ENCODE assay signal across 8 cellular contexts in the genomic region with DNA sequence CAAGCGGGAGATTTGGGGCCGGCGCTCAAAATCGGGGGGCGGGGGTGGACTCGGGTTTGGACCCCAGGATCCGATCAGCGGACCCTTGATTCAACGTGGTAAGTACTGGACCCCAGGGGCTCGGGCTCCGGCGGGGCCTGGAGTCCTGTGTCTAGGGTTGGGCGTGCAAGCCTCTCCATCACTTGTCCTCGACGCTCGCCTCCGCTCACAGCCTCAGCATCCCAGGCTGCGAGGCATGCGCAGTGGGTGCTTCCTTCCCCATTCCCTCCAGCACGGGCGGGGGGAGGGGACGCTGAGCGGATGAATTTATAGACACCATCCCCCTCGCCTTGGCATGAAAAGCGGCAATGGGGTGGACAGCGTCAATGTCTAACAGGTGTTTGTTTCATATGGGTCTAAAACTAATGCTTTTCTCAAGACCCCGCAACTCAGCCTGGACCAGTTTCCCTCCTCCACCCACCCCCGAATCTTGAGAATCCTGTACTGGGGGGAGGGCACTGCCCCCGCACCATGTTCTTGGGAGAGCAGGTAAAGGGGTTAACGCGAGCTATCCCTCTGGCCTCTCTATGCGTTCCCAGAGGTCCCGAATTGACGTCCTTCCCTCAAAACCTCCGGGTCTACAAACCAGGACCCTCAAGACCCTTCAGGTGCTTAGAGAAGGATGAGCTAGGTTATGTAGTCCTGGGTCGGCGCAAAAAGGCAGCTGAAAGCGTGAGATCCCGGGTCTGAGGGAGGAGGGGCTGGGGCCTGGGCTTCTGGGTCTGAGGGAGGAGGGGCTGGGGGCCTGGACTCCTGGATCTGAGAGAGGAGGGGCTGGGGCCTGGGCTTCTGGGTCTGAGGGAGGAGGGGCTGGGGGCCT. TPM values are rescaled to one million over a fixed set of nuclear protein-coding genes. Genes with fewer than 3 reads are reported as not detected.
A peak's percentile ranks its signal among the peaks of the same experiment; 100 is the strongest.
DNase-seq lines count a peak whose midpoint lies in the region; ATAC-seq and TF ChIP-seq lines count a peak whose summit lies in the region.

No MANE protein-coding gene starts in this region.

- TF ChIP-seq POLR2A in uterus (IDR thresholded peaks at IDR 0.05) = no peak

- no peaks in the 10 kb centered on the region for H3K9me3 Mint-ChIP-seq in activated T-helper 1 cell treated with anti-CD3 and anti-CD28 coated beads, Interleukin-12 subunit alpha, Interleukin-12 subunit beta, Interleukin-2, Interleukin-4 antibody, amounts not matched to agents 30 ng/mL and 10 ng/mL and 1 ng/mL, durations not matched to agents 14 hours and 24 hours and 36 hours
- H3K9me3 Mint-ChIP-seq in nephron = no peaks in the 10 kb centered on the region

- H3K4me1 ChIP-seq in uterus = peaks cover 0 to 7% of the 10 kb centered on the region in 2 donors

- peaks cover 18% of the 10 kb centered on the region for H3K36me3 Mint-ChIP-seq in activated T-helper 1 cell treated with anti-CD3 and anti-CD28 coated beads, Interleukin-12 subunit alpha, Interleukin-12 subunit beta, Interleukin-2, Interleukin-4 antibody, amounts not matched to agents 30 ng/mL and 10 ng/mL and 1 ng/mL, durations not matched to agents 14 hours and 24 hours and 36 hours (ENCODE audit: low read depth)
- H3K36me3 Mint-ChIP-seq in nephron (ENCODE audit: low read depth) = peaks cover 12% of the 10 kb centered on the region

- H3K4me1 Mint-ChIP-seq in activated T-helper 1 cell treated with anti-CD3 and anti-CD28 coated beads, Interleukin-12 subunit alpha, Interleukin-12 subunit beta, Interleukin-2, Interleukin-4 antibody, amounts not matched to agents 30 ng/mL and 10 ng/mL and 1 ng/mL, durations not matched to agents 14 hours and 24 hours and 36 hours (ENCODE audit: low read depth) = peaks cover 19% of the 10 kb centered on the region
- H3K4me1 Mint-ChIP-seq in nephron = peaks cover 37% of the 10 kb centered on the region

- no peaks in the 10 kb centered on the region for H3K9me3 ChIP-seq in uterus

- no peak for ATAC-seq in GM21737 (IDR thresholded peaks at IDR 0.05; ENCODE audit: unreplicated experiment)

- no peaks in the 10 kb centered on the region for H3K27me3 ChIP-seq in uterus

- H3K27ac ChIP-seq in uterus = peak overlapping the region; percentile 71 to 77

- TF ChIP-seq CTCF in fibroblast of the aortic adventitia (IDR thresholded peaks at IDR 0.05; ENCODE audit: insufficient read depth, low read length) (no peak), nephron (IDR thresholded peaks at IDR 0.05; ENCODE audit: unreplicated experiment in 3 of 3) (no peak), uterus (IDR thresholded peaks at IDR 0.05) (no peak)

- H3K4me3 Mint-ChIP-seq in activated T-helper 1 cell treated with anti-CD3 and anti-CD28 coated beads, Interleukin-12 subunit alpha, Interleukin-12 subunit beta, Interleukin-2, Interleukin-4 antibody, amounts not matched to agents 30 ng/mL and 10 ng/mL and 1 ng/mL, durations not matched to agents 14 hours and 24 hours and 36 hours = peak overlapping the region; percentile 77
- peak overlapping the region; percentile 83 to 87 (median 85) for H3K4me3 Mint-ChIP-seq in nephron

- DNase-seq in COLO668 (lab: John Stamatoyannopoulos, UW; ENCODE audit: unreplicated experiment) (peak; percentile 75), NCI-H1105 (lab: John Stamatoyannopoulos, UW) (peak; percentile 91), fibroblast of the aortic adventitia (ENCODE audit: low read depth) (peak; percentile 72), uterus (peak; percentile 64 to 73)
- DNase-seq in activated T-helper 1 cell treated with anti-CD3 and anti-CD28 coated beads, Interleukin-12 subunit alpha, Interleukin-12 subunit beta, Interleukin-2, Interleukin-4 antibody, amounts not matched to agents 30 ng/mL and 10 ng/mL and 1 ng/mL, durations not matched to agents 14 hours and 24 hours and 36 hours (ENCODE audit: low spot score) = no peak
- no peak for DNase-seq in central memory CD4-positive, alpha-beta T cell

- H3K27ac Mint-ChIP-seq in activated T-helper 1 cell treated with anti-CD3 and anti-CD28 coated beads, Interleukin-12 subunit alpha, Interleukin-12 subunit beta, Interleukin-2, Interleukin-4 antibody, amounts not matched to agents 30 ng/mL and 10 ng/mL and 1 ng/mL, durations not matched to agents 14 hours and 24 hours and 36 hours = no peak overlapping the region
- peak overlapping the region; percentile 82 to 91 (median 89) for H3K27ac Mint-ChIP-seq in nephron

- intact Hi-C loops in activated T-helper 1 cell treated with anti-CD3 and anti-CD28 coated beads, Interleukin-12 subunit alpha, Interleukin-12 subunit beta, Interleukin-2, Interleukin-4 antibody, amounts not matched to agents 30 ng/mL and 10 ng/mL and 1 ng/mL, durations not matched to agents 14 hours and 24 hours and 36 hours (cut with micrococcal nuclease) = no loop called here
- intact Hi-C loops in uterus (cut with DNase I; ENCODE audit: low total_unique reads) = no loop called here

- peak overlapping the region; percentile 74 for H3K4me3 ChIP-seq in fibroblast of the aortic adventitia (ENCODE audit: low read depth, low read length)
- peak overlapping the region; percentile 39 to 44 for H3K4me3 ChIP-seq in uterus

- no peaks in the 10 kb centered on the region for H3K36me3 ChIP-seq in uterus

- H3K27me3 Mint-ChIP-seq in activated T-helper 1 cell treated with anti-CD3 and anti-CD28 coated beads, Interleukin-12 subunit alpha, Interleukin-12 subunit beta, Interleukin-2, Interleukin-4 antibody, amounts not matched to agents 30 ng/mL and 10 ng/mL and 1 ng/mL, durations not matched to agents 14 hours and 24 hours and 36 hours (ENCODE audit: insufficient read depth) = peaks cover 14% of the 10 kb centered on the region
- no peaks in the 10 kb centered on the region for H3K27me3 Mint-ChIP-seq in nephron (ENCODE audit: low read depth)

RNA-seq across cellular contexts. Expression of a gene that starts 0.6 kb away (rescaled TPM):
- 3.1 and 3.9 TPM in 2 replicates for total RNA-seq in activated T-helper 1 cell treated with anti-CD3 and anti-CD28 coated beads, Interleukin-12 subunit alpha, Interleukin-12 subunit beta, Interleukin-2, Interleukin-4 antibody, amounts not matched to agents 30 ng/mL and 10 ng/mL and 1 ng/mL, durations not matched to agents 14 hours and 24 hours and 36 hours
- total RNA-seq in fibroblast of the aortic adventitia (ENCODE audit: low replicate concordance) (23.4 and 39.4 TPM in 2 replicates), uterus (10 to 100 TPM in 2 of 4 donors, 1 to 10 TPM in 2; 1.5 to 26.6 (median 12.2) TPM)

RNA-seq across cellular contexts. Expression of a gene that starts 2.1 kb away (rescaled TPM):
- 6.0 and 6.9 TPM in 2 replicates for total RNA-seq in activated T-helper 1 cell treated with anti-CD3 and anti-CD28 coated beads, Interleukin-12 subunit alpha, Interleukin-12 subunit beta, Interleukin-2, Interleukin-4 antibody, amounts not matched to agents 30 ng/mL and 10 ng/mL and 1 ng/mL, durations not matched to agents 14 hours and 24 hours and 36 hours
- 0.33 and 0.63 TPM in 2 replicates for total RNA-seq in fibroblast of the aortic adventitia (ENCODE audit: low replicate concordance)
- total RNA-seq in uterus = 1 to 10 TPM in 3 of 4 donors, not detected in 1; 1.3 to 6.0 (median 1.5) TPM

RNA-seq across cellular contexts. Expression of a gene that starts 14.4 kb away (rescaled TPM):
- total RNA-seq in activated T-helper 1 cell treated with anti-CD3 and anti-CD28 coated beads, Interleukin-12 subunit alpha, Interleukin-12 subunit beta, Interleukin-2, Interleukin-4 antibody, amounts not matched to agents 30 ng/mL and 10 ng/mL and 1 ng/mL, durations not matched to agents 14 hours and 24 hours and 36 hours = 450 and 462 TPM in 2 replicates
- total RNA-seq in fibroblast of the aortic adventitia (ENCODE audit: low replicate concordance) = 32.5 and 164 TPM in 2 replicates
- 100 to 1,000 TPM in 3 of 4 donors, 10 to 100 TPM in 1; 78.5 to 274 (median 217) TPM for total RNA-seq in uterus

RNA-seq across cellular contexts. Expression of a gene that starts 25.7 kb away (rescaled TPM):
- 72.2 and 73.7 TPM in 2 replicates for total RNA-seq in activated T-helper 1 cell treated with anti-CD3 and anti-CD28 coated beads, Interleukin-12 subunit alpha, Interleukin-12 subunit beta, Interleukin-2, Interleukin-4 antibody, amounts not matched to agents 30 ng/mL and 10 ng/mL and 1 ng/mL, durations not matched to agents 14 hours and 24 hours and 36 hours
- 3.9 and 6.1 TPM in 2 replicates for total RNA-seq in fibroblast of the aortic adventitia (ENCODE audit: low replicate concordance)
- 10 to 100 TPM in 1 of 4 donors, 1 to 10 TPM in 3; 3.1 to 23.8 (median 3.5) TPM for total RNA-seq in uterus

RNA-seq across cellular contexts. Expression of a gene that starts 25.8 kb away (rescaled TPM):
- 149 and 156 TPM in 2 replicates for total RNA-seq in activated T-helper 1 cell treated with anti-CD3 and anti-CD28 coated beads, Interleukin-12 subunit alpha, Interleukin-12 subunit beta, Interleukin-2, Interleukin-4 antibody, amounts not matched to agents 30 ng/mL and 10 ng/mL and 1 ng/mL, durations not matched to agents 14 hours and 24 hours and 36 hours
- total RNA-seq in fibroblast of the aortic adventitia (ENCODE audit: low replicate concordance) = 33.3 and 106 TPM in 2 replicates
- 100 to 1,000 TPM in 1 of 4 donors, 10 to 100 TPM in 2, 1 to 10 TPM in 1; 8.2 to 106 (median 63.9) TPM for total RNA-seq in uterus

Comparison
In these comparisons a context has a peak if more than half of its experiments do, and no peak if none do; other contexts are left out.
1. DNase-seq: peak in COLO668 (single experiment), NCI-H1105 (single experiment), fibroblast of the aortic adventitia (single experiment) and uterus (2 of 2); none in activated T-helper 1 cell treated with anti-CD3 and anti-CD28 coated beads, Interleukin-12 subunit alpha, Interleukin-12 subunit beta, Interleukin-2, Interleukin-4 antibody, amounts not matched to agents 30 ng/mL and 10 ng/mL and 1 ng/mL, durations not matched to agents 14 hours and 24 hours and 36 hours (single experiment) and central memory CD4-positive, alpha-beta T cell (single experiment).